8 cellular contexts compared by ENCODE assay signal in the genomic region with DNA sequence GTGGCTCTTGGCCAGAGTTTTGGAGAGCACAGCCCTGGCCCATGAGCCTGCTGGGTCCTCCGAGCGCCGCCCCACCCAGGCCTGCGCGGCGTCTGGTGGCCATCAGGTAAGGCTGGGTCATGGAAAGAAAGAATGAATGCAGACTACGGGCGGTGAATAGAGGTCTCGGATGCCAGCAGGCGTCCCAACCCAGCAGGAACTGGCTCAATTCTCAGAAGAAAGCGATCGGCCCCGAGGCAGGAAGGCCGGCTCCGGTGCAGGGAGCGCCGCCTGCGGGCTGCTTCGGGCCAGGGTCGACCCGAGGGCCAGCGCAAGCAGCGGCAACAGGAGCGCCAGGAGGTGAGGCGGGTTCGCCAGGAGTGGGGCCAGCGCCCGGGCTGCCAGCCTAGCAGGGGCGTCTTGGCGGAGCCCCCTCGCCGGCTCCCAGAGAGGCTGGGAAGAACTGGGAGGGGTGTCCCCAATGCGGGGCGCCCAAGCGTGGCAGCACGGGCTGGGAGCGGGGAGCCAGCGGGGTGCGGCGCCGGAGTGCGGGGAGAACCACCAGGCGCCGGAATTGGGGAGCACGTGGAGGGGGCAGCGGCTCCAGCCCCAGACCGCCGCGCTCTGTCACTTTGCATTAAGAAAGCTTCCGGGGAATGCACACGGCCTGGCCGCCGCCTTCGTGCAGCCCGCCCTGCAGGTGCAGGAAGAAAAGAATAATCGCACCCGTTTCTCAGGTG. TPM values are rescaled to one million over a fixed set of nuclear protein-coding genes. Genes with fewer than 3 reads are reported as not detected.
DNase-seq lines count a peak whose midpoint lies in the region; ATAC-seq and TF ChIP-seq lines count a peak whose summit lies in the region.

No MANE protein-coding gene starts in this region.

- H3K36me3 ChIP-seq in right atrium auricular region (no peaks in the 10 kb centered on the region), smooth muscle cell (ENCODE audit: low read depth) (no peaks in the 10 kb centered on the region)

- no peak overlapping the region for H3K27ac Mint-ChIP-seq in T-helper 17 cell

- TF ChIP-seq CTCF in GM20000 (IDR thresholded peaks at IDR 0.05; ENCODE audit: extremely low read depth, missing control alignments) (peak; percentile 10), right atrium auricular region (IDR thresholded peaks at IDR 0.05) (no peak), smooth muscle cell (IDR thresholded peaks at IDR 0.05; ENCODE audit: borderline replicate concordance, insufficient read depth, poor library complexity, severe bottlenecking) (peak; percentile 4)

- WGBS in smooth muscle cell (ENCODE audit: low lambda C conversion rate): 2% methylated on average over 57 of the region's 57 CpGs

- H3K27me3 Mint-ChIP-seq in T-helper 17 cell: peaks cover 40% of the 10 kb centered on the region

- H3K9ac ChIP-seq in smooth muscle cell (ENCODE audit: low read depth): no peak overlapping the region

- H3K27me3 ChIP-seq in right atrium auricular region: peaks cover 4 to 8% of the 10 kb centered on the region in 2 donors
- peaks cover 27% of the 10 kb centered on the region for H3K27me3 ChIP-seq in smooth muscle cell (ENCODE audit: low read depth)

- peaks cover 2% of the 10 kb centered on the region for H3K36me3 Mint-ChIP-seq in T-helper 17 cell (ENCODE audit: low read depth)

- H4K20me1 ChIP-seq in smooth muscle cell (ENCODE audit: low read depth): no peaks in the 10 kb centered on the region

- H3K79me2 ChIP-seq in smooth muscle cell (ENCODE audit: low read depth): no peaks in the 10 kb centered on the region

- H3K4me2 ChIP-seq in smooth muscle cell: peak overlapping the region; percentile 90

- ATAC-seq in T-helper 17 cell (no peak), HG03571 (IDR thresholded peaks at IDR 0.05; ENCODE audit: unreplicated experiment) (no peak), HG03025 (IDR thresholded peaks at IDR 0.05; ENCODE audit: low FRiP score, unreplicated experiment) (no peak)

- H3F3A ChIP-seq in smooth muscle cell (ENCODE audit: low read depth): no peaks in the 10 kb centered on the region

- DNase-seq in AG08396 (ENCODE audit: low spot score) (peak; percentile 52), GM20000 (ENCODE audit: low spot score) (peak; percentile 53), T-helper 17 cell (no peak), right atrium auricular region (ENCODE audit: low spot score) (no peak), smooth muscle cell (lab: John Stamatoyannopoulos, UW; ENCODE audit: unreplicated experiment) (no peak), cerebellar cortex (ENCODE audit: low spot score) (no peak)

- H3K4me3 ChIP-seq in right atrium auricular region (peak overlapping the region; percentile 2 to 37), smooth muscle cell (peak overlapping the region; percentile 54)

- H3K9me3 ChIP-seq in T-helper 17 cell (ENCODE audit: control insufficient read depth, low read length, poor library complexity, severe bottlenecking) (no peaks in the 10 kb centered on the region), right atrium auricular region (peaks cover 0 to 11% of the 10 kb centered on the region in 2 donors), smooth muscle cell (replicated peaks; ENCODE audit: low read depth) (no peaks in the 10 kb centered on the region)

- H3K4me1 ChIP-seq in right atrium auricular region: peaks cover 0 to 10% of the 10 kb centered on the region in 2 donors
- H3K4me1 ChIP-seq in smooth muscle cell (ENCODE audit: low read depth): peaks cover 6% of the 10 kb centered on the region

- H2AFZ ChIP-seq in smooth muscle cell (ENCODE audit: low read depth): peak overlapping the region; percentile 55

- peak overlapping the region; percentile 80 for H3K4me3 Mint-ChIP-seq in T-helper 17 cell

- peaks cover 3% of the 10 kb centered on the region for H3K4me1 Mint-ChIP-seq in T-helper 17 cell

- H3K27ac ChIP-seq in right atrium auricular region (no peak overlapping the region), smooth muscle cell (ENCODE audit: low read depth) (no peak overlapping the region)

RNA-seq across cellular contexts. Expression of a gene that starts 7.1 kb away (rescaled TPM):
- total RNA-seq in T-helper 17 cell (under 1 TPM in 1 of 2 donors, not detected in 1; 0.22 TPM), right atrium auricular region (under 1 TPM in 1 of 2 donors, not detected in 1; 0.16 TPM), smooth muscle cell (0.18 TPM in 1 of 2 replicates, not detected in the other)
- polyA plus RNA-seq in smooth muscle cell: not detected in 2 replicates

Comparison
In these comparisons a context has a peak if more than half of its experiments do, and no peak if none do; other contexts are left out.
1. DNase-seq: peak in AG08396 (single experiment) and GM20000 (single experiment); none in T-helper 17 cell (0 of 3), right atrium auricular region (single experiment), smooth muscle cell (single experiment) and cerebellar cortex (single experiment).
2. CTCF ChIP-seq: peak in GM20000 (single experiment) and smooth muscle cell (single experiment); none in right atrium auricular region (0 of 2).